1 cellular context compared by ENCODE assay signal in genomic region chr7:129219166-129219565, GRCh38. TPM values are rescaled to one million over a fixed set of nuclear protein-coding genes. Genes with fewer than 3 reads are reported as not detected.
"Had no signal": no experiment of that assay in that cellular context is flagged by ENCODE, and none has a peak within 500 bp of the region (broad histone marks: within the 10 kb centered on the region; RNA-seq: fewer than 3 reads in every experiment).

No MANE protein-coding gene starts in this region.

RNA-seq across cellular contexts. Expression of gene SMO, which starts 30.7 kb away (rescaled TPM):
- total RNA-seq: HT-29 had no signal
